ENCODE assay signal across 9 cellular contexts in genomic region chr10:71268247-71268691, GRCh38. TPM values are rescaled to one million over a fixed set of nuclear protein-coding genes. Genes with fewer than 3 reads are reported as not detected.
A peak's percentile ranks its signal among the peaks of the same experiment; 100 is the strongest.
DNase-seq lines count a peak whose midpoint lies in the region; ATAC-seq, FAIRE-seq and TF ChIP-seq lines count a peak whose summit lies in the region.
"Had no signal": no experiment of that assay in that cellular context is flagged by ENCODE, and none has a peak within 500 bp of the region (broad histone marks: within the 10 kb centered on the region; RNA-seq: fewer than 3 reads in every experiment).

No MANE protein-coding gene starts in this region.

- H3K9ac ChIP-seq in keratinocyte (ENCODE audit: control insufficient read depth, extremely low read depth, insufficient read depth, low read length), result no peak overlapping the region

- peak; percentile 37 for DNase-seq in HEK293T (ENCODE audit: extremely low spot score)
- DNase-seq in brain microvascular endothelial cell, result peak; percentile 22
- no peak for DNase-seq in keratinocyte (ENCODE audit: low read depth, low spot score)
- no peak for DNase-seq in GM19239 (ENCODE audit: insufficient read length, low spot score)
- no peak for DNase-seq in NCI-H345 treated with DMSO at 0.1 percent for 48 hours (lab: John Stamatoyannopoulos, UW; ENCODE audit: unreplicated experiment)
- DNase-seq: activated CD4-positive, CD25-positive, alpha-beta regulatory T cell treated with anti-CD3 and anti-CD28 coated beads, Interleukin-2, amount 50 U/mL, for 72 hours had no signal

- H2AFZ ChIP-seq in keratinocyte (ENCODE audit: control insufficient read depth, low read length), result no peak overlapping the region

- H4K20me1 ChIP-seq in keratinocyte (ENCODE audit: control insufficient read depth, extremely low read depth, insufficient read depth, low read length), result no peaks in the 10 kb centered on the region

- H3K36me3 ChIP-seq in brain microvascular endothelial cell (replicated peaks), result no peaks in the 10 kb centered on the region
- H3K36me3 ChIP-seq in keratinocyte (ENCODE audit: control insufficient read depth in 2 of 2, extremely low read depth in 1 of 2, insufficient read depth in 2 of 2, low read length in 2 of 2), result no peaks in the 10 kb centered on the region

- peak; percentile 27; the same call in 1 of the 2 replicates for TF ChIP-seq CTCF in 22Rv1 (IDR thresholded peaks at IDR 0.05)
- peak; percentile 86 for TF ChIP-seq CTCF in brain microvascular endothelial cell (IDR thresholded peaks at IDR 0.05; ENCODE audit: low read depth, low read length, missing control alignments)
- TF ChIP-seq CTCF in keratinocyte (optimal IDR thresholded peaks at IDR 0.05 in 1 of 3, IDR thresholded peaks at IDR 0.05 in 1 of 3, conservative IDR thresholded peaks at IDR 0.05 in 1 of 3; ENCODE audit: extremely low read depth in 1 of 3, insufficient read depth in 2 of 3, low read length in 3 of 3), result peak; percentile 63 to 76 (median 70)

- H3K27ac ChIP-seq in 22Rv1 (no peak overlapping the region), brain microvascular endothelial cell (no peak overlapping the region), keratinocyte (ENCODE audit: control insufficient read depth, insufficient read depth, low read length) (no peak overlapping the region)

- no peaks in the 10 kb centered on the region for H3K9me3 ChIP-seq in keratinocyte (ENCODE audit: control insufficient read depth, low read depth, low read length)

- in situ Hi-C loops in brain microvascular endothelial cell (cut with HindIII; ENCODE audit: low pct_ligation_motif_present, low sequenced_read_pairs), result no loop called here

- H3K9me1 ChIP-seq in keratinocyte (ENCODE audit: control insufficient read depth, extremely low read depth, insufficient read depth, low read length), result no peaks in the 10 kb centered on the region

- H3K79me2 ChIP-seq in keratinocyte (ENCODE audit: control insufficient read depth, insufficient read depth, low read length), result no peaks in the 10 kb centered on the region

- dilution Hi-C loops in keratinocyte (cut with MboI; ENCODE audit: extremely low pct_ligation_motif_present, low sequenced_read_pairs), result no loop called here

- CTCF ChIA-PET in HEK293T (lab: Yijun Ruan, JAX), result no interaction called here

- no peak overlapping the region for H3K4me2 ChIP-seq in keratinocyte (ENCODE audit: control insufficient read depth, extremely low read depth, insufficient read depth, low read depth, low read length)

- peaks cover 25% of the 10 kb centered on the region for H3K4me1 ChIP-seq in keratinocyte (ENCODE audit: control insufficient read depth, extremely low read depth, insufficient read depth, low read length)

- FAIRE-seq in keratinocyte (lab: Jason Lieb, UNC) (no peak), GM19239 (lab: Jason Lieb, UNC) (no peak)

- no peaks in the 10 kb centered on the region for H3K27me3 ChIP-seq in brain microvascular endothelial cell (replicated peaks)
- H3K27me3 ChIP-seq in keratinocyte (ENCODE audit: control insufficient read depth, extremely low read depth, insufficient read depth, low read length), result no peaks in the 10 kb centered on the region

- H3K4me3 ChIP-seq in brain microvascular endothelial cell (ENCODE audit: low read depth, low read length), result no peak overlapping the region
- H3K4me3 ChIP-seq in keratinocyte (ENCODE audit: control insufficient read depth in 2 of 3, extremely low read depth in 1 of 3, insufficient read depth in 2 of 3, low read depth in 1 of 3, low read length in 3 of 3), result no peak overlapping the region

- ATAC-seq in HG03521 (IDR thresholded peaks at IDR 0.05; ENCODE audit: unreplicated experiment) (no peak), HG03159 (IDR thresholded peaks at IDR 0.05; ENCODE audit: unreplicated experiment) (no peak)

- POLR2A ChIA-PET in HEK293T (lab: Yijun Ruan, JAX), result interaction anchor here (1.5 kb wide), 1 partner anchor 33 kb away, joined by 5 read pairs; no protein-coding TSS in a partner anchor

TF ChIP-seq in HEK293T, 16 proteins besides CTCF, POLR2A, EP300 and RAD21:
- TF ChIP-seq NFRKB (IDR thresholded peaks at IDR 0.05) (no peak), L3MBTL2 (conservative IDR thresholded peaks at IDR 0.05) (no peak), ZNF384 (IDR thresholded peaks at IDR 0.05) (no peak), SUZ12 (IDR thresholded peaks at IDR 0.05) (no peak), SP1 (IDR thresholded peaks at IDR 0.05) (no peak), HDGF (IDR thresholded peaks at IDR 0.05; ENCODE audit: borderline replicate concordance) (no peak), BHLHE40 (IDR thresholded peaks at IDR 0.05; ENCODE audit: borderline replicate concordance) (no peak), CTBP1 (IDR thresholded peaks at IDR 0.05; ENCODE audit: borderline replicate concordance) (no peak), PKNOX1 (IDR thresholded peaks at IDR 0.05) (no peak), FOXA1 (IDR thresholded peaks at IDR 0.05) (no peak), ARNT (IDR thresholded peaks at IDR 0.05) (no peak), FOXK2 (IDR thresholded peaks at IDR 0.05) (no peak), FOXM1 (IDR thresholded peaks at IDR 0.05; ENCODE audit: borderline replicate concordance) (no peak), ELF4 (IDR thresholded peaks at IDR 0.05) (no peak), LEF1 (IDR thresholded peaks at IDR 0.05; ENCODE audit: borderline replicate concordance) (no peak)
TF ChIP-seq in HEK293T: peak in this region for 0.

RNA-seq across cellular contexts. Expression of gene SLC29A3, which starts 50.8 kb away (rescaled TPM):
- 0.29 to 0.76 TPM (median 0.52 TPM) in 3 replicates for polyA plus RNA-seq in keratinocyte
- not detected for polyA plus RNA-seq in keratinocyte (2011; ENCODE audit: low read depth)
- 0.56 and 0.58 TPM in 2 replicates for polyA plus RNA-seq in keratinocyte (2011; cell fraction: cytosol; rRNA removed)
- polyA plus RNA-seq in keratinocyte (2011; cell fraction: nucleus; rRNA removed), result 1.3 and 1.5 TPM in 2 replicates
- 0.61 and 1.1 TPM in 2 replicates for polyA plus RNA-seq in keratinocyte (2012; ENCODE audit: low replicate concordance)
- 0.64 to 1.4 TPM (median 1.3 TPM) in 3 replicates for polyA minus RNA-seq in keratinocyte
- not detected for polyA minus RNA-seq in keratinocyte (2011; cell fraction: cytosol; rRNA and poly(A)+ RNA removed)
- polyA minus RNA-seq in keratinocyte (2011; cell fraction: nucleus; rRNA and poly(A)+ RNA removed), result 1.1 and 1.4 TPM in 2 replicates

RNA-seq across cellular contexts. Expression of gene UNC5B, which starts 55.9 kb away (rescaled TPM):
- polyA plus RNA-seq in keratinocyte, result 0.96 to 3.1 TPM (median 1.1 TPM) in 3 replicates
- 10.8 TPM for polyA plus RNA-seq in keratinocyte (2011; ENCODE audit: low read depth)
- 0.84 and 0.92 TPM in 2 replicates for polyA plus RNA-seq in keratinocyte (2011; cell fraction: cytosol; rRNA removed)
- 5.1 and 6.0 TPM in 2 replicates for polyA plus RNA-seq in keratinocyte (2011; cell fraction: nucleus; rRNA removed)
- 1.2 and 23.9 TPM in 2 replicates for polyA plus RNA-seq in keratinocyte (2012; ENCODE audit: low replicate concordance)
- polyA minus RNA-seq in keratinocyte, result 2.4 to 5.0 TPM (median 3.4 TPM) in 3 replicates
- 2.9 TPM for polyA minus RNA-seq in keratinocyte (2011; cell fraction: cytosol; rRNA and poly(A)+ RNA removed)
- 6.2 and 7.8 TPM in 2 replicates for polyA minus RNA-seq in keratinocyte (2011; cell fraction: nucleus; rRNA and poly(A)+ RNA removed)

Comparison
In these comparisons a context has a peak if more than half of its experiments do, and no peak if none do; other contexts are left out.
1. CTCF ChIP-seq: peak in every context shown above with its lines; median percentile 86 in brain microvascular endothelial cell; 70 in keratinocyte; 27 in 22Rv1.
2. DNase-seq: peak in HEK293T (single experiment) and brain microvascular endothelial cell (single experiment); none in keratinocyte (single experiment), GM19239 (single experiment) and NCI-H345 treated with DMSO at 0.1 percent for 48 hours (single experiment).